In genomic region chr2:45567974-45568789, GRCh38 we compare ENCODE assay signal across 8 cellular contexts. TPM values are rescaled to one million over a fixed set of nuclear protein-coding genes. Genes with fewer than 3 reads are reported as not detected.
DNase-seq lines count a peak whose midpoint lies in the region; ATAC-seq, FAIRE-seq and TF ChIP-seq lines count a peak whose summit lies in the region.

No MANE protein-coding gene starts in this region.

- H3K4me3 Mint-ChIP-seq in IgD-negative memory B cell: peak overlapping the region; percentile 8 to 76 (median 65)

- H3K27me3 ChIP-seq in GM12878 (replicated peaks in 1 of 2; ENCODE audit: control insufficient read depth in 2 of 2, insufficient read depth in 2 of 2, low read length in 1 of 2): no peaks in the 10 kb centered on the region

- BruUV-seq in GM12878 (replicated peaks; lab: Mats Ljungman, UMichigan): no TSS peak

- H3K36me3 ChIP-seq in GM12878 (ENCODE audit: control insufficient read depth in 2 of 2, insufficient read depth in 2 of 2, low read length in 1 of 2) (peaks cover 0 to 13% of the 10 kb centered on the region in 2 experiments; a peak in 2 of 4 replicates), mucosa of descending colon (ENCODE audit: low read depth) (no peaks in the 10 kb centered on the region)

- no peaks in the 10 kb centered on the region for H3K79me2 ChIP-seq in GM12878 (ENCODE audit: control insufficient read depth, insufficient read depth, low read length)

- DNase-seq in GM12865 (ENCODE audit: low read depth) (peak; percentile 77), GM12878 (ENCODE audit: low read depth, low spot score) (peak; percentile 85), mucosa of descending colon (no peak), amygdala (lab: John Stamatoyannopoulos, UW) (no peak), NCI-H510A treated with DMSO at 0.1 percent for 48 hours (lab: John Stamatoyannopoulos, UW) (no peak), NCI-H2171 treated with DMSO at 0.1 percent for 48 hours (lab: John Stamatoyannopoulos, UW) (no peak)

- peak; percentile 97 for ATAC-seq in GM21576 (IDR thresholded peaks at IDR 0.05; ENCODE audit: unreplicated experiment)
- peak; percentile 99 for ATAC-seq in GM12878
- peak; percentile 99 for ATAC-seq in mucosa of descending colon

- H3K27ac ChIP-seq in GM12878 (ENCODE audit: control insufficient read depth, insufficient read depth): peak overlapping the region; percentile 76

- H3K4me2 ChIP-seq in GM12878 (ENCODE audit: control insufficient read depth, insufficient read depth): peak overlapping the region; percentile 73

- intact Hi-C loops in GM12878 (cut with micrococcal nuclease; ENCODE audit: unreplicated experiment) (no loop called here), mucosa of descending colon (cut with DNase I, micrococcal nuclease) (no loop called here)

- H3K4me3 ChIP-seq in GM12865 (ENCODE audit: low read depth, low read length) (no peak overlapping the region), GM12878 (0 out of 2 replicates have a peak overlapping the region, but pooled peaks have one; percentile 4), mucosa of descending colon (no peak overlapping the region)

- H3K9me3 ChIP-seq in GM12878 (replicated peaks; ENCODE audit: control insufficient read depth, insufficient read depth, low read length) (no peaks in the 10 kb centered on the region; the same call in 2 of the 3 replicates), mucosa of descending colon (no peaks in the 10 kb centered on the region)

- TF ChIP-seq CTCF in GM12865 (IDR thresholded peaks at IDR 0.05; ENCODE audit: insufficient read depth, low read depth, low read length, missing control alignments): no peak
- no peak for TF ChIP-seq CTCF in GM12878 (IDR thresholded peaks at IDR 0.05 in 2 of 3, conservative IDR thresholded peaks at IDR 0.05 in 1 of 3; ENCODE audit: control insufficient read depth in 2 of 3, extremely low read depth in 1 of 3, insufficient read depth in 1 of 3, low read depth in 3 of 3, low read length in 3 of 3)
- no peak for TF ChIP-seq CTCF in mucosa of descending colon (IDR thresholded peaks at IDR 0.05)

- in situ Hi-C loops in GM12878 (cut with MboI): no loop called here

- peak in 1 of 2 experiments; percentile 30; a peak in 2 of 4 replicates for TF ChIP-seq EP300 in GM12878 (IDR thresholded peaks at IDR 0.05; ENCODE audit: borderline replicate concordance in 1 of 2, control insufficient read depth in 1 of 2, low read depth in 2 of 2, low read length in 2 of 2)

- no peaks in the 10 kb centered on the region for H4K20me1 ChIP-seq in GM12878 (ENCODE audit: control insufficient read depth, insufficient read depth)

- RAD21 ChIA-PET in GM12878 (lab: Charles Lee; ENCODE audit: unreplicated experiment): interaction anchor here (0.7 to 1.1 kb wide), 3 partner anchors 16 to 587 kb away, joined by 3 to 4 read pairs (median 4); no protein-coding TSS in a partner anchor

- TF ChIP-seq POLR2A in GM12878 (IDR thresholded peaks at IDR 0.05; ENCODE audit: low read depth, low read length): no peak

- CTCF ChIA-PET in GM12878 (lab: Yijun Ruan, JAX): interaction anchor here (0.6 to 2.0 kb wide), 8 partner anchors 9 to 1631 kb away, joined by 3 to 8 read pairs (median 4); no protein-coding TSS in a partner anchor

- peak overlapping the region; percentile 5 to 92 (median 32) for H3K27ac Mint-ChIP-seq in IgD-negative memory B cell

- H3K4me1 ChIP-seq in GM12878 (ENCODE audit: control insufficient read depth, insufficient read depth, low read length) (peaks cover 7% of the 10 kb centered on the region), mucosa of descending colon (ENCODE audit: low read depth) (peaks cover 14% of the 10 kb centered on the region)

- H3K9me3 Mint-ChIP-seq in IgD-negative memory B cell: peaks cover 0 to 1% (median 0%) of the 10 kb centered on the region in 3 donors

- no peak for TF ChIP-seq RAD21 in GM12878 (IDR thresholded peaks at IDR 0.05; ENCODE audit: insufficient read depth, low read depth, low read length)

- SMC1A ChIA-PET in GM12878 (lab: Charles Lee; ENCODE audit: uncharacterized antibody, unreplicated experiment): interaction anchor here (0.6 to 1.8 kb wide), 12 partner anchors 9 to 966 kb away, joined by 3 to 6 read pairs (median 4); partner anchors contain the start of gene SRBD1

- H3K4me1 Mint-ChIP-seq in IgD-negative memory B cell: peaks cover 7 to 12% (median 12%) of the 10 kb centered on the region in 3 donors

- H3K27me3 Mint-ChIP-seq in IgD-negative memory B cell: no peaks in the 10 kb centered on the region

- POLR2A ChIA-PET in GM12878 (lab: Charles Lee): interaction anchor here (0.6 to 1.8 kb wide), 3 partner anchors 13 to 907 kb away, joined by 3 to 6 read pairs (median 3); partner anchors contain the start of gene SRBD1

- FAIRE-seq in GM12878 (lab: Jason Lieb, UNC): peak; percentile 97

- peaks cover 5% of the 10 kb centered on the region for H3K36me3 Mint-ChIP-seq in IgD-negative memory B cell

- WGBS in GM12878 (ENCODE audit: insufficient coverage, insufficient replicate concordance, low lambda C conversion rate, missing lambda C conversion rate): 40% methylated on average over 5 of the region's 5 CpGs

- peak overlapping the region; percentile 65 for H2AFZ ChIP-seq in GM12878 (ENCODE audit: control insufficient read depth, low read depth, low read length)

- H3K9ac ChIP-seq in GM12878 (ENCODE audit: control insufficient read depth, insufficient read depth, low read length): no peak overlapping the region; the same call in 1 of the 2 replicates

TF ChIP-seq in GM12878, 131 proteins besides CTCF, POLR2A, EP300 and RAD21 (continues in another document):
- no peak for TF ChIP-seq ZBTB11 (CRISPR knock-in tag; IDR thresholded peaks at IDR 0.05)

RNA-seq across cellular contexts. Expression of gene SRBD1, which starts 42.9 kb away (rescaled TPM):
- polyA plus RNA-seq in IgD-negative memory B cell (9.9 TPM), GM12878 (2011; rRNA removed) (15.9 and 25.3 TPM in 2 replicates), GM12878 (2014; fragmentation: Illumina TruSeq; extraction: Trizol) (22.4 and 34.4 TPM in 2 replicates), GM12878 (2014; fragmentation: Nextera tagmentation; extraction: Ambion mirVana) (10 to 100 TPM in 1 of 2 experiments, 1 to 10 TPM in 1; 9.7 to 13.1 TPM), GM12878 (2014; rRNA removed) (9.1 and 12.7 TPM in 2 replicates), GM12878 (2016; fragmentation: Nextera tagmentation; extraction: Ambion mirVana) (10 to 100 TPM; 20.4 to 21.6 TPM)
- 80.4 and 82.4 TPM in 2 replicates for total RNA-seq in GM12878 (2013; cell fraction: nucleolus; rRNA removed)
- total RNA-seq in GM12878 (2014; rRNA removed) (22.5 and 28.4 TPM in 2 replicates), GM12878 (2014; rRNA removed; fragmentation: Illumina TruSeq; extraction: Trizol) (33.1 and 34.0 TPM in 2 replicates), GM12878 (2021) (19.7 and 23.7 TPM in 2 replicates), mucosa of descending colon (10 to 100 TPM; 17.2 to 20.9 (median 17.3) TPM)
- 5.8 TPM for polyA plus RNA-seq in GM12878 (2011; ENCODE audit: low read depth)
- 6.7 and 8.0 TPM in 2 replicates for polyA plus RNA-seq in GM12878 (2011; cell fraction: cytosol; rRNA removed)
- 10.1 and 13.6 TPM in 2 replicates for polyA plus RNA-seq in GM12878 (2011; cell fraction: nucleus; rRNA removed)
- polyA plus RNA-seq in GM12878 (2012): 6.9 and 10.2 TPM in 2 replicates
- polyA minus RNA-seq in GM12878 (2011; rRNA and poly(A)+ RNA removed): 42.3 and 53.0 TPM in 2 replicates
- 16.4 and 17.9 TPM in 2 replicates for polyA minus RNA-seq in GM12878 (2011; cell fraction: cytosol; rRNA and poly(A)+ RNA removed)
- 35.5 and 46.9 TPM in 2 replicates for polyA minus RNA-seq in GM12878 (2011; cell fraction: nucleus; rRNA and poly(A)+ RNA removed)

Comparison
In these comparisons a context has a peak if more than half of its experiments do, and no peak if none do; other contexts are left out.
1. DNase-seq: peak in GM12865 (single experiment) and GM12878 (single experiment); none in mucosa of descending colon (0 of 3), amygdala (0 of 56), NCI-H510A treated with DMSO at 0.1 percent for 48 hours (single experiment) and NCI-H2171 treated with DMSO at 0.1 percent for 48 hours (single experiment).
2. Peak in every context shown above with its lines, with median percentiles within 50 percentile points of each other: ATAC-seq.